Comparison of ENCODE assay signal across 13 cellular contexts in the genomic region with DNA sequence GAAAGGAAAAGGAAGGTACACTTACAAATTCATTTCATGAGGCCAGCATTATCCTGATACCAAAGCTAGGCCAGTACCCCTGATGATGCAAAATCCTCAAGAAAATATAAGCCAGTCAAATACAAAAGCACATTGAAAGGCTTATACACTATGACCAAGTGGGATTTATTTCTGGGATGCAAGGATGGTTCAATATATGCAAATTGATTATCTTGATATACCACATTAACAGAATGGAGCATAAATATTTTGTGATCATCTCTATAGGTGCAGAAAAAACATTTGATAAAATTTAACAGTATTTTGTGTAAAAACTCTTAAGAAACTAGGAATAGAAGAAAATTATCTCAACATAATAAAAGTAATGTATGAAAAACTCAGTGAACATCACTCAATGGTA.
A peak's percentile ranks its signal among the peaks of the same experiment; 100 is the strongest.
DNase-seq lines count a peak whose midpoint lies in the region.
"Had no signal": no experiment of that assay in that cellular context is flagged by ENCODE, and none has a peak within 500 bp of the region (broad histone marks: within the 10 kb centered on the region; RNA-seq: fewer than 3 reads in every experiment).

No MANE protein-coding gene starts in this region.

- H3K27me3 Mint-ChIP-seq in activated naive CD4-positive, alpha-beta T cell treated with anti-CD3 and anti-CD28 coated beads, Interleukin-2, amount 50 U/mL, for 24 hours: no peaks in the 10 kb centered on the region
- H3K27me3 Mint-ChIP-seq: B cell; CD4-positive, alpha-beta T cell had no signal

- peaks cover 17% of the 10 kb centered on the region for H3K9me3 Mint-ChIP-seq in activated naive CD4-positive, alpha-beta T cell treated with anti-CD3 and anti-CD28 coated beads, Interleukin-2, amount 50 U/mL, for 24 hours

- peak; percentile 61 for DNase-seq in DMS53 (lab: John Stamatoyannopoulos, UW)
- DNase-seq in DMS53 treated with DMSO at 0.1 percent for 48 hours (lab: John Stamatoyannopoulos, UW; ENCODE audit: unreplicated experiment): no peak
- no peak for DNase-seq in activated naive CD4-positive, alpha-beta T cell (lab: John Stamatoyannopoulos, UW)
- no peak for DNase-seq in NK-92 (lab: John Stamatoyannopoulos, UW; ENCODE audit: unreplicated experiment)
- DNase-seq: AML-193; Caco-2; Calu3; CD4-positive, alpha-beta T cell; CD8-positive, alpha-beta T cell; DMS79 treated with DMSO at 0.1 percent for 48 hours; GF-D8 had no signal

- H3K36me3 Mint-ChIP-seq in activated naive CD4-positive, alpha-beta T cell treated with anti-CD3 and anti-CD28 coated beads, Interleukin-2, amount 50 U/mL, for 24 hours: peaks cover 2% of the 10 kb centered on the region
- H3K36me3 Mint-ChIP-seq: CD8-positive, alpha-beta T cell had no signal

- peak overlapping the region; percentile 82 for H3K27ac Mint-ChIP-seq in activated naive CD4-positive, alpha-beta T cell treated with anti-CD3 and anti-CD28 coated beads, Interleukin-2, amount 50 U/mL, for 24 hours
- H3K27ac Mint-ChIP-seq: B cell; CD4-positive, alpha-beta T cell; CD8-positive, alpha-beta T cell had no signal

- H3K4me1 Mint-ChIP-seq in activated naive CD4-positive, alpha-beta T cell treated with anti-CD3 and anti-CD28 coated beads, Interleukin-2, amount 50 U/mL, for 24 hours: peaks cover 8% of the 10 kb centered on the region

- no peak overlapping the region for H3K4me3 Mint-ChIP-seq in activated naive CD4-positive, alpha-beta T cell treated with anti-CD3 and anti-CD28 coated beads, Interleukin-2, amount 50 U/mL, for 24 hours
- H3K4me3 Mint-ChIP-seq: B cell; CD4-positive, alpha-beta T cell; CD8-positive, alpha-beta T cell had no signal
